ENCODE assay signal across 22 cellular contexts in the genomic region with DNA sequence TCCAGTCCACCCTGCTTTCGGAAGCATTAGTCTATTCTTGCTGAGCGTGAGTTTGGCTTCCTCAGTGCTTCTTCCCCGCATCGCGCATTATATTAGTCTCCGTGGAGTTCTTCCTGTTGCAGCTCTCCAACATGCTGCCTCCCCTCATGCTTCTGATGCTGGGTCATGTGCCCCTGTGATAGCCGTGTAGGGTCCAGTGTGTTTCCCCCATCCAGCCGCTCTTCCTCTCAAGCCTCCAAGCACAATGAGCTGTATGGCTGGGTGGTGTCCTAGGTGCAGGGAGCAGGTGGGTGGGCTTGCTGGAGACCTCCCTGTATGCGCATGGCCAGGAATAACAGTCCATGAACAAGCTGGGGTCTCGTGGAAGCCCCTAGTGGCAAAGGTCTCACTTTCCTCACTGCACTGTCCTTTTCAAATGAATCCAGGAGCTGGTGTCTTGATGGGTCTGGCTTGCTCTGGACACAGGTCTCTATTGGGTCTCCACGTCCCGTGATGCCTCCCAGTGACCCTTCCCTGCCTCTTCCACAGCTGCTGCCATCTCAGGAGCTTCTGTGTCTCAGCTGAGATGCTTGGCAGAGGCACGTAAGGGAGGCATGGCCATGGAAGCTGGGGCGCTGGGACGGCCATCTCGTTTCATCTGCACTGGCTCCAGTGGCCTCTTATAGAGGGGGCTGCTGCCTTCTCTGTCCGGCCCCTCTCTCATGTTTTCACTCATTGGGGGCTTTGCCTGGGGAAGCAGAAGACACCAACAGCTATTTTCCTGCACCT. TPM values are rescaled to one million over a fixed set of nuclear protein-coding genes. Genes with fewer than 3 reads are reported as not detected.
A peak's percentile ranks its signal among the peaks of the same experiment; 100 is the strongest.
DNase-seq lines count a peak whose midpoint lies in the region; ATAC-seq and TF ChIP-seq lines count a peak whose summit lies in the region.
"Had no signal": no experiment of that assay in that cellular context is flagged by ENCODE, and none has a peak within 500 bp of the region (broad histone marks: within the 10 kb centered on the region; RNA-seq: fewer than 3 reads in every experiment).

No MANE protein-coding gene starts in this region.

- ATAC-seq in right cardiac atrium (no peak), Right ventricle myocardium superior (ENCODE audit: poor library complexity) (no peak), GM21825 (IDR thresholded peaks at IDR 0.05; ENCODE audit: unreplicated experiment) (no peak)
- ATAC-seq: Panc1 had no signal

- no peak overlapping the region for H3K4me3 ChIP-seq in right cardiac atrium (ENCODE audit: low read length)
- H3K4me3 ChIP-seq in dorsolateral prefrontal cortex: no peak overlapping the region

- 83% methylated on average over 17 of the region's 17 CpGs for WGBS in right cardiac atrium

- peak in 2 of 3 donors; percentile 2 to 4 for DNase-seq in right cardiac atrium
- DNase-seq in Right ventricle myocardium superior: no peak
- peak in 1 of 10 donors; percentile 3 for DNase-seq in dorsolateral prefrontal cortex
- peak; percentile 79 for DNase-seq in mesenteric fat pad (ENCODE audit: low spot score)
- DNase-seq in ureter (ENCODE audit: low spot score): peak; percentile 15
- DNase-seq in SW 1271 (lab: John Stamatoyannopoulos, UW): no peak
- no peak for DNase-seq in globus pallidus (ENCODE audit: low spot score)
- DNase-seq: CD4-positive, alpha-beta T cell; COR-L47; DMS79; H7; HFFc6; KBM-7; NCI-H1092 treated with DMSO at 0.1 percent for 48 hours; NCI-H1436 treated with DMSO at 0.1 percent for 48 hours; NCI-H2029; NCI-H226; NCI-H524; NCI-H774 had no signal

- intact Hi-C loops in right cardiac atrium (cut with DNase I): no loop called here
- intact Hi-C loops in Right ventricle myocardium superior (cut with DNase I): no loop called here
- intact Hi-C loops in dorsolateral prefrontal cortex (cut with DNase I): no loop called here

- no peaks in the 10 kb centered on the region for H3K4me1 ChIP-seq in right cardiac atrium (ENCODE audit: control insufficient read depth, insufficient read depth, low read length)

- H3K27me3 ChIP-seq in right cardiac atrium (ENCODE audit: control insufficient read depth, insufficient read depth) (no peaks in the 10 kb centered on the region), dorsolateral prefrontal cortex (no peaks in the 10 kb centered on the region)

- H3K9me3 ChIP-seq in right cardiac atrium (ENCODE audit: control insufficient read depth, low read length): no peaks in the 10 kb centered on the region

- TF ChIP-seq CTCF in dorsolateral prefrontal cortex (IDR thresholded peaks at IDR 0.05 in 54 of 56, conservative IDR thresholded peaks at IDR 0.05 in 2 of 56; ENCODE audit: low read depth in 1 of 56, partially characterized antibody in 56 of 56): no peak

- H3K27ac ChIP-seq in right cardiac atrium (ENCODE audit: low read length) (no peak overlapping the region), dorsolateral prefrontal cortex (peak overlapping the region in 33 of 59 donors; percentile 7 to 83 (median 65))
- H3K27ac ChIP-seq: HL-60 had no signal

RNA-seq across cellular contexts. Expression of gene HDAC4, which starts 54.8 kb away (rescaled TPM):
- total RNA-seq in right cardiac atrium (10 to 100 TPM; 18.3 to 29.1 (median 25.4) TPM), Right ventricle myocardium superior (24.9 TPM), dorsolateral prefrontal cortex (100 to 1,000 TPM in 51 of 120 experiments, 10 to 100 TPM in 69; 57.4 to 167 (median 97.8) TPM), mesenteric fat pad (44.9 TPM), ureter (86.9 TPM)
- polyA plus RNA-seq in right cardiac atrium: 7.8 TPM

Comparison
In these comparisons a context has a peak if more than half of its experiments do, and no peak if none do; other contexts are left out.
1. DNase-seq: peak in right cardiac atrium (2 of 3), mesenteric fat pad (single experiment) and ureter (single experiment); none in Right ventricle myocardium superior (single experiment), SW 1271 (0 of 2) and globus pallidus (single experiment).